In the genomic region with DNA sequence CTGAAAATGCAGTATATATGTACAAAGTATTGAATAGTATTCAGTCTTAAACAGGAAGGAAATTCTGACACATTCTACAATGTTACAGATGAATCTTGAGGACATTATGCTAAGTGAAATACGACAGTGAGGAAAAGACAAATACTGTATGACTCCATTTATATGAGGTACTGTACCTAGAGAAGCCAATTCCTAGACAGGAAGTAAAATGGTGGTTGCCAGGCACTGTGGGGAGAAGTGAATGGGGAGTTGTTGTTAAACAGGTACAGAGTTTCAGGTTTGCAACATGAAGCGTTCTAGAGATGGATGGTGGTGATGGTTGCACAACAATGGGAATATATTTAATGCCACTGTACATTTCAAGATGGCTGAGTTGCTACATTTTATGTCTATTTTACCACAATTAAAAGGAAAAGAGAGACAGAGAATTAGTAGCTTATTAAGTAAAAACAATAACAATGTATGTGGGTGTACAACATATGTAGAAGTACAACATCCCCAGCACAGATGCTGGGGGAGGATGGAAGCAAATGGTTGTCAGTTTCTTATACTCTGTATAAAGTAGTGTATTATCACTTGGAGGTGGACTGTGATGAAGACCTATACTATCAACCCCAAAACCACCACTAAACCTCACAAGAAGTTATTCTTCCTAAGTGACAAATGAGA, we compare ENCODE assay signal across 23 cellular contexts. TPM values are rescaled to one million over a fixed set of nuclear protein-coding genes. Genes with fewer than 3 reads are reported as not detected.
DNase-seq lines count a peak whose midpoint lies in the region; ATAC-seq, FAIRE-seq and TF ChIP-seq lines count a peak whose summit lies in the region.
"Had no signal": no experiment of that assay in that cellular context is flagged by ENCODE, and none has a peak within 500 bp of the region (broad histone marks: within the 10 kb centered on the region; RNA-seq: fewer than 3 reads in every experiment).

No MANE protein-coding gene starts in this region.

- no peaks in the 10 kb centered on the region for H3K9me3 ChIP-seq in CD4-positive, alpha-beta T cell (ENCODE audit: control insufficient read depth, low read length)

- TF ChIP-seq POLR2A in GM12891 (IDR thresholded peaks at IDR 0.05; ENCODE audit: low read depth, low read length), result no peak

- H3K4me3 Mint-ChIP-seq in activated CD4-positive, alpha-beta memory T cell treated with anti-CD3 and anti-CD28 coated beads for 36 hours, result no peak overlapping the region
- no peak overlapping the region for H3K4me3 Mint-ChIP-seq in activated CD4-positive, alpha-beta memory T cell treated with anti-CD3 and anti-CD28 coated beads, Interleukin-2, amount 10 ng/mL, durations not matched to agents 7 days and 5 days
- peak overlapping the region; percentile 39 for H3K4me3 Mint-ChIP-seq in CD4-positive, alpha-beta T cell
- H3K4me3 Mint-ChIP-seq in T-cell, result no peak overlapping the region
- H3K4me3 Mint-ChIP-seq in nephron, result peak overlapping the region in 2 of 3 experiments; percentile 18 to 44

- peak; percentile 46 for DNase-seq in activated CD4-positive, alpha-beta memory T cell treated with anti-CD3 and anti-CD28 coated beads for 36 hours
- no peak for DNase-seq in activated CD4-positive, alpha-beta memory T cell treated with anti-CD3 and anti-CD28 coated beads, Interleukin-2, amount 10 ng/mL, durations not matched to agents 7 days and 5 days
- DNase-seq in CD4-positive, alpha-beta T cell, result no peak
- DNase-seq in T-cell (no peak), GM12891 (ENCODE audit: insufficient read length, low spot score) (no peak), RCC 7860 (ENCODE audit: low spot score) (no peak)
- DNase-seq: DMS53, GOT3, HCEC 1CT, NCI-H1092, NCI-H1417 treated with DMSO at 0.1 percent for 48 hours, NCI-H1694 treated with DMSO at 0.1 percent for 48 hours, NCI-H2081, NCI-H2227 treated with DMSO at 0.1 percent for 48 hours, NCI-H526 treated with DMSO at 0.1 percent for 48 hours, PC-9, RPMI8226, SIG-M5 had no signal

- H3K27ac ChIP-seq in CD4-positive, alpha-beta T cell (ENCODE audit: low read depth, low read length), result no peak overlapping the region
- H3K27ac ChIP-seq: PC-9, SK-N-MC had no signal

- peaks cover 10% of the 10 kb centered on the region for H3K9me3 Mint-ChIP-seq in activated CD4-positive, alpha-beta memory T cell treated with anti-CD3 and anti-CD28 coated beads for 36 hours
- peaks cover 3% of the 10 kb centered on the region for H3K9me3 Mint-ChIP-seq in activated CD4-positive, alpha-beta memory T cell treated with anti-CD3 and anti-CD28 coated beads, Interleukin-2, amount 10 ng/mL, durations not matched to agents 7 days and 5 days
- peaks cover 6% of the 10 kb centered on the region for H3K9me3 Mint-ChIP-seq in CD4-positive, alpha-beta T cell
- H3K9me3 Mint-ChIP-seq in T-cell, result peaks cover 2 to 8% (median 3%) of the 10 kb centered on the region in 3 donors
- H3K9me3 Mint-ChIP-seq in nephron, result peaks cover 23% of the 10 kb centered on the region

- CTCF ChIA-PET in activated CD4-positive, alpha-beta memory T cell treated with anti-CD3 and anti-CD28 coated beads for 36 hours (lab: Charles Lee), result no interaction called here
- CTCF ChIA-PET in activated CD4-positive, alpha-beta memory T cell treated with anti-CD3 and anti-CD28 coated beads, Interleukin-2, amount 10 ng/mL, durations not matched to agents 7 days and 5 days (lab: Charles Lee), result no interaction called here
- CTCF ChIA-PET in CD4-positive, alpha-beta T cell (lab: Charles Lee), result interaction anchor here (1.6 kb wide), 1 partner anchor 8 kb away, joined by 4 read pairs; no protein-coding TSS in a partner anchor
- CTCF ChIA-PET in T-cell (lab: Charles Lee), result interaction anchor here in 1 of 2 donors (0.6 kb wide), 1 partner anchor 779 kb away, joined by 4 read pairs; no protein-coding TSS in a partner anchor

- ATAC-seq in CD4-positive, alpha-beta T cell (ENCODE audit: poor library complexity), result no peak
- ATAC-seq in T-cell (replicated peaks in 1 of 4) (no peak), GM18858 (IDR thresholded peaks at IDR 0.05; ENCODE audit: unreplicated experiment) (no peak)

- H3K36me3 Mint-ChIP-seq in activated CD4-positive, alpha-beta memory T cell treated with anti-CD3 and anti-CD28 coated beads for 36 hours, result no peaks in the 10 kb centered on the region
- H3K36me3 Mint-ChIP-seq in activated CD4-positive, alpha-beta memory T cell treated with anti-CD3 and anti-CD28 coated beads, Interleukin-2, amount 10 ng/mL, durations not matched to agents 7 days and 5 days (ENCODE audit: low read depth), result peaks cover 9% of the 10 kb centered on the region
- peaks cover 7% of the 10 kb centered on the region for H3K36me3 Mint-ChIP-seq in CD4-positive, alpha-beta T cell (ENCODE audit: low read depth)
- H3K36me3 Mint-ChIP-seq in T-cell (no peaks in the 10 kb centered on the region), nephron (ENCODE audit: low read depth) (peaks cover 27% of the 10 kb centered on the region)

- FAIRE-seq in GM12891 (lab: Jason Lieb, UNC) (no peak), RCC 7860 (lab: Jason Lieb, UNC) (no peak)
- FAIRE-seq: D721Med had no signal

- no peak for TF ChIP-seq CTCF in CD4-positive, alpha-beta T cell (IDR thresholded peaks at IDR 0.05)
- TF ChIP-seq CTCF in nephron (IDR thresholded peaks at IDR 0.05; ENCODE audit: unreplicated experiment in 3 of 3), result no peak

- intact Hi-C loops in activated CD4-positive, alpha-beta memory T cell treated with anti-CD3 and anti-CD28 coated beads for 36 hours (cut with micrococcal nuclease), result no loop called here
- intact Hi-C loops in CD4-positive, alpha-beta T cell (cut with DNase I, micrococcal nuclease), result no loop called here

- H3K27ac Mint-ChIP-seq in activated CD4-positive, alpha-beta memory T cell treated with anti-CD3 and anti-CD28 coated beads for 36 hours, result no peak overlapping the region
- H3K27ac Mint-ChIP-seq in activated CD4-positive, alpha-beta memory T cell treated with anti-CD3 and anti-CD28 coated beads, Interleukin-2, amount 10 ng/mL, durations not matched to agents 7 days and 5 days, result no peak overlapping the region
- H3K27ac Mint-ChIP-seq in CD4-positive, alpha-beta T cell, result no peak overlapping the region
- H3K27ac Mint-ChIP-seq in T-cell, result peak overlapping the region; percentile 18 to 39
- no peak overlapping the region for H3K27ac Mint-ChIP-seq in nephron

- H3K27me3 ChIP-seq in CD4-positive, alpha-beta T cell (ENCODE audit: control insufficient read depth, insufficient read depth, low read length), result no peaks in the 10 kb centered on the region

- POLR2A ChIA-PET in activated CD4-positive, alpha-beta memory T cell treated with anti-CD3 and anti-CD28 coated beads for 36 hours (lab: Charles Lee), result no interaction called here
- POLR2A ChIA-PET in activated CD4-positive, alpha-beta memory T cell treated with anti-CD3 and anti-CD28 coated beads, Interleukin-2, amount 10 ng/mL, durations not matched to agents 7 days and 5 days (lab: Charles Lee), result no interaction called here
- POLR2A ChIA-PET in CD4-positive, alpha-beta T cell (lab: Charles Lee), result no interaction called here
- POLR2A ChIA-PET in T-cell (lab: Charles Lee), result no interaction called here

- H3K4me1 Mint-ChIP-seq in activated CD4-positive, alpha-beta memory T cell treated with anti-CD3 and anti-CD28 coated beads for 36 hours (ENCODE audit: low read depth), result peaks cover 12% of the 10 kb centered on the region
- peaks cover 15% of the 10 kb centered on the region for H3K4me1 Mint-ChIP-seq in activated CD4-positive, alpha-beta memory T cell treated with anti-CD3 and anti-CD28 coated beads, Interleukin-2, amount 10 ng/mL, durations not matched to agents 7 days and 5 days
- H3K4me1 Mint-ChIP-seq in CD4-positive, alpha-beta T cell (ENCODE audit: low read depth), result peaks cover 7% of the 10 kb centered on the region
- H3K4me1 Mint-ChIP-seq in T-cell (peaks cover 6 to 10% (median 9%) of the 10 kb centered on the region in 3 donors), nephron (peaks cover 6% of the 10 kb centered on the region)

- H3K27me3 Mint-ChIP-seq in activated CD4-positive, alpha-beta memory T cell treated with anti-CD3 and anti-CD28 coated beads for 36 hours, result no peaks in the 10 kb centered on the region
- no peaks in the 10 kb centered on the region for H3K27me3 Mint-ChIP-seq in activated CD4-positive, alpha-beta memory T cell treated with anti-CD3 and anti-CD28 coated beads, Interleukin-2, amount 10 ng/mL, durations not matched to agents 7 days and 5 days
- no peaks in the 10 kb centered on the region for H3K27me3 Mint-ChIP-seq in CD4-positive, alpha-beta T cell
- H3K27me3 Mint-ChIP-seq in T-cell (no peaks in the 10 kb centered on the region), nephron (ENCODE audit: low read depth) (no peaks in the 10 kb centered on the region)
- H3K27me3 Mint-ChIP-seq: IgD-negative memory B cell had no signal

TF ChIP-seq in GM12891, 5 proteins besides CTCF, POLR2A, EP300 and RAD21:
- TF ChIP-seq POLR2AphosphoS5 (IDR thresholded peaks at IDR 0.05; ENCODE audit: low read depth, low read length) (no peak), PAX5 (IDR thresholded peaks at IDR 0.05; ENCODE audit: insufficient read depth, low read length, severe bottlenecking) (no peak), POU2F2 (IDR thresholded peaks at IDR 0.05; ENCODE audit: low read depth, low read length) (no peak), TAF1 (IDR thresholded peaks at IDR 0.05; ENCODE audit: low read depth, low read length) (no peak), SPI1 (IDR thresholded peaks at IDR 0.05; ENCODE audit: low read depth, low read length) (no peak)

RNA-seq across cellular contexts. Expression of gene RAB4A, which starts 3.9 kb away (rescaled TPM):
- total RNA-seq in activated CD4-positive, alpha-beta memory T cell treated with anti-CD3 and anti-CD28 coated beads for 36 hours, result 10 to 100 TPM; 22.9 to 25.9 TPM
- total RNA-seq in activated CD4-positive, alpha-beta memory T cell treated with anti-CD3 and anti-CD28 coated beads, Interleukin-2, amount 10 ng/mL, durations not matched to agents 7 days and 5 days, result 10 to 100 TPM; 30.9 to 38.0 TPM
- 10 to 100 TPM; 26.7 to 28.7 TPM for total RNA-seq in CD4-positive, alpha-beta T cell
- 10 to 100 TPM; 25.4 to 52.1 (median 44.6) TPM for total RNA-seq in T-cell
- 19.9 TPM for polyA plus RNA-seq in GM12891 (2012; ENCODE audit: low read depth, missing spikeins)

Comparison
In these comparisons a context has a peak if more than half of its experiments do, and no peak if none do; other contexts are left out.
1. H3K27ac Mint-ChIP-seq: peak in T-cell (2 of 2); none in activated CD4-positive, alpha-beta memory T cell treated with anti-CD3 and anti-CD28 coated beads for 36 hours (single experiment), activated CD4-positive, alpha-beta memory T cell treated with anti-CD3 and anti-CD28 coated beads, Interleukin-2, amount 10 ng/mL, durations not matched to agents 7 days and 5 days (single experiment), CD4-positive, alpha-beta T cell (single experiment) and nephron (0 of 3).
2. H3K4me3 Mint-ChIP-seq: peak in CD4-positive, alpha-beta T cell (single experiment) and nephron (2 of 3); none in activated CD4-positive, alpha-beta memory T cell treated with anti-CD3 and anti-CD28 coated beads for 36 hours (single experiment), activated CD4-positive, alpha-beta memory T cell treated with anti-CD3 and anti-CD28 coated beads, Interleukin-2, amount 10 ng/mL, durations not matched to agents 7 days and 5 days (single experiment) and T-cell (0 of 3).